Comparison of ENCODE assay signal across 1 cellular context in the genomic region with DNA sequence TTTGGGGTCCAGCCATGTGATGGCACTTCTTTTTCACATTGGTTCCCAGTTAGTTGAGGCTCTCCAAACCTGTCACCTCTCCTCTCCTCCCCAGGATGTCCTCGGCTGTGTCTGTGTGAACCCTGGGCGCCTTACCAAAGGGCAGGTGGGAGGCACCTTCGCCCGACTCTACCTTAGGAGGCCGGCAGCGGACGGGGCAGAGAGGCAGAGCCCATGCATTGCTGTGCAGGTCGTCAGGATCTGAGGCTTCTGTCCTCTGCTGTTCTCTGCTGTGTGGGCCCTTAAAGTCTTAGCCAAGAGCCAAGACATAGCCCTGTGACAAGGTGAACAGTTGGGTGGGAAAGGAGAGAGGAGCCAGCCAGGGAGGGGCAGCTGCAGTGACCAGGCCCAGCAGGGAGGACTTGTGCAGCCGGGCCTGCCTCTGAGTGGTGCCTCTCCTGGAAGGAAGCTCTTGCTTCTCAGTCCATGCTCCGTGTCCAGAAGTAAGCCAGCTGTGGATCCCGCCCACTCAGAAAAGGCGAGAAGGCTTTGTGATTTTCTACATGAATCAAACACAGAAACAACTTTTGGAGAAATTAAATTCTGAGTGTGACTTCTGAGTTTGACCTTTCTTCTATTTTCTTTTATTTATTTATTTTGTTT.
TF ChIP-seq lines count a peak whose summit lies in the region.

No MANE protein-coding gene starts in this region.

TF ChIP-seq in HepG2, 621 proteins besides CTCF, POLR2A, EP300 and RAD21:
- TF ChIP-seq NR2F6 (IDR thresholded peaks at IDR 0.05): no peak
- TF ChIP-seq NR2F6 (CRISPR knock-in tag; IDR thresholded peaks at IDR 0.05): no peak
- TF ChIP-seq SKI (IDR thresholded peaks at IDR 0.05; ENCODE audit: partially characterized antibody): no peak
- TF ChIP-seq ZNF652 (CRISPR knock-in tag; IDR thresholded peaks at IDR 0.05; ENCODE audit: borderline replicate concordance, low read depth): no peak
- TF ChIP-seq, protein P1, sequence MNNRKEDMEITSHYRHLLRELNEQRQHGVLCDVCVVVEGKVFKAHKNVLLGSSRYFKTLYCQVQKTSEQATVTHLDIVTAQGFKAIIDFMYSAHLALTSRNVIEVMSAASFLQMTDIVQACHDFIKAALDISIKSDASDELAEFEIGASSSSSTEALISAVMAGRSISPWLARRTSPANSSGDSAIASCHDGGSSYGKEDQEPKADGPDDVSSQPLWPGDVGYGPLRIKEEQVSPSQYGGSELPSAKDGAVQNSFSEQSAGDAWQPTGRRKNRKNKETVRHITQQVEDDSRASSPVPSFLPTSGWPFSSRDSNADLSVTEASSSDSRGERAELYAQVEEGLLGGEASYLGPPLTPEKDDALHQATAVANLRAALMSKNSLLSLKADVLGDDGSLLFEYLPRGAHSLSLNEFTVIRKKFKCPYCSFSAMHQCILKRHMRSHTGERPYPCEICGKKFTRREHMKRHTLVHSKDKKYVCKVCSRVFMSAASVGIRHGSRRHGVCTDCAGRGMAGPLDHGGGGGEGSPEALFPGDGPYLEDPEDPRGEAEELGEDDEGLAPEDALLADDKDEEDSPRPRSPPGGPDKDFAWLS (CRISPR knock-in tag; IDR thresholded peaks at IDR 0.05; ENCODE audit: borderline replicate concordance): no peak
- TF ChIP-seq NCOA5 (CRISPR knock-in tag; IDR thresholded peaks at IDR 0.05): no peak
- TF ChIP-seq ZNF556 (CRISPR knock-in tag; IDR thresholded peaks at IDR 0.05; ENCODE audit: borderline replicate concordance): no peak
- TF ChIP-seq, protein P2, sequence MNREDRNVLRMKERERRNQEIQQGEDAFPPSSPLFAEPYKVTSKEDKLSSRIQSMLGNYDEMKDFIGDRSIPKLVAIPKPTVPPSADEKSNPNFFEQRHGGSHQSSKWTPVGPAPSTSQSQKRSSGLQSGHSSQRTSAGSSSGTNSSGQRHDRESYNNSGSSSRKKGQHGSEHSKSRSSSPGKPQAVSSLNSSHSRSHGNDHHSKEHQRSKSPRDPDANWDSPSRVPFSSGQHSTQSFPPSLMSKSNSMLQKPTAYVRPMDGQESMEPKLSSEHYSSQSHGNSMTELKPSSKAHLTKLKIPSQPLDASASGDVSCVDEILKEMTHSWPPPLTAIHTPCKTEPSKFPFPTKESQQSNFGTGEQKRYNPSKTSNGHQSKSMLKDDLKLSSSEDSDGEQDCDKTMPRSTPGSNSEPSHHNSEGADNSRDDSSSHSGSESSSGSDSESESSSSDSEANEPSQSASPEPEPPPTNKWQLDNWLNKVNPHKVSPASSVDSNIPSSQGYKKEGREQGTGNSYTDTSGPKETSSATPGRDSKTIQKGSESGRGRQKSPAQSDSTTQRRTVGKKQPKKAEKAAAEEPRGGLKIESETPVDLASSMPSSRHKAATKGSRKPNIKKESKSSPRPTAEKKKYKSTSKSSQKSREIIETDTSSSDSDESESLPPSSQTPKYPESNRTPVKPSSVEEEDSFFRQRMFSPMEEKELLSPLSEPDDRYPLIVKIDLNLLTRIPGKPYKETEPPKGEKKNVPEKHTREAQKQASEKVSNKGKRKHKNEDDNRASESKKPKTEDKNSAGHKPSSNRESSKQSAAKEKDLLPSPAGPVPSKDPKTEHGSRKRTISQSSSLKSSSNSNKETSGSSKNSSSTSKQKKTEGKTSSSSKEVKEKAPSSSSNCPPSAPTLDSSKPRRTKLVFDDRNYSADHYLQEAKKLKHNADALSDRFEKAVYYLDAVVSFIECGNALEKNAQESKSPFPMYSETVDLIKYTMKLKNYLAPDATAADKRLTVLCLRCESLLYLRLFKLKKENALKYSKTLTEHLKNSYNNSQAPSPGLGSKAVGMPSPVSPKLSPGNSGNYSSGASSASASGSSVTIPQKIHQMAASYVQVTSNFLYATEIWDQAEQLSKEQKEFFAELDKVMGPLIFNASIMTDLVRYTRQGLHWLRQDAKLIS (CRISPR knock-in tag; IDR thresholded peaks at IDR 0.05): no peak
- no peak for TF ChIP-seq ARNTL (CRISPR knock-in tag; IDR thresholded peaks at IDR 0.05)
- TF ChIP-seq SMAD3 (CRISPR knock-in tag; IDR thresholded peaks at IDR 0.05): no peak
- TF ChIP-seq NR2F1 (CRISPR knock-in tag; IDR thresholded peaks at IDR 0.05): no peak
- TF ChIP-seq ZNF768 (CRISPR knock-in tag; IDR thresholded peaks at IDR 0.05): no peak
- no peak for TF ChIP-seq HNRNPK (IDR thresholded peaks at IDR 0.05; ENCODE audit: low read depth, low read length, poor library complexity, severe bottlenecking)
- TF ChIP-seq ZBTB1 (CRISPR knock-in tag; IDR thresholded peaks at IDR 0.05; ENCODE audit: borderline replicate concordance): no peak
- no peak for TF ChIP-seq REPIN1 (CRISPR knock-in tag; IDR thresholded peaks at IDR 0.05; ENCODE audit: borderline replicate concordance, low read depth)
- TF ChIP-seq, protein P3, sequence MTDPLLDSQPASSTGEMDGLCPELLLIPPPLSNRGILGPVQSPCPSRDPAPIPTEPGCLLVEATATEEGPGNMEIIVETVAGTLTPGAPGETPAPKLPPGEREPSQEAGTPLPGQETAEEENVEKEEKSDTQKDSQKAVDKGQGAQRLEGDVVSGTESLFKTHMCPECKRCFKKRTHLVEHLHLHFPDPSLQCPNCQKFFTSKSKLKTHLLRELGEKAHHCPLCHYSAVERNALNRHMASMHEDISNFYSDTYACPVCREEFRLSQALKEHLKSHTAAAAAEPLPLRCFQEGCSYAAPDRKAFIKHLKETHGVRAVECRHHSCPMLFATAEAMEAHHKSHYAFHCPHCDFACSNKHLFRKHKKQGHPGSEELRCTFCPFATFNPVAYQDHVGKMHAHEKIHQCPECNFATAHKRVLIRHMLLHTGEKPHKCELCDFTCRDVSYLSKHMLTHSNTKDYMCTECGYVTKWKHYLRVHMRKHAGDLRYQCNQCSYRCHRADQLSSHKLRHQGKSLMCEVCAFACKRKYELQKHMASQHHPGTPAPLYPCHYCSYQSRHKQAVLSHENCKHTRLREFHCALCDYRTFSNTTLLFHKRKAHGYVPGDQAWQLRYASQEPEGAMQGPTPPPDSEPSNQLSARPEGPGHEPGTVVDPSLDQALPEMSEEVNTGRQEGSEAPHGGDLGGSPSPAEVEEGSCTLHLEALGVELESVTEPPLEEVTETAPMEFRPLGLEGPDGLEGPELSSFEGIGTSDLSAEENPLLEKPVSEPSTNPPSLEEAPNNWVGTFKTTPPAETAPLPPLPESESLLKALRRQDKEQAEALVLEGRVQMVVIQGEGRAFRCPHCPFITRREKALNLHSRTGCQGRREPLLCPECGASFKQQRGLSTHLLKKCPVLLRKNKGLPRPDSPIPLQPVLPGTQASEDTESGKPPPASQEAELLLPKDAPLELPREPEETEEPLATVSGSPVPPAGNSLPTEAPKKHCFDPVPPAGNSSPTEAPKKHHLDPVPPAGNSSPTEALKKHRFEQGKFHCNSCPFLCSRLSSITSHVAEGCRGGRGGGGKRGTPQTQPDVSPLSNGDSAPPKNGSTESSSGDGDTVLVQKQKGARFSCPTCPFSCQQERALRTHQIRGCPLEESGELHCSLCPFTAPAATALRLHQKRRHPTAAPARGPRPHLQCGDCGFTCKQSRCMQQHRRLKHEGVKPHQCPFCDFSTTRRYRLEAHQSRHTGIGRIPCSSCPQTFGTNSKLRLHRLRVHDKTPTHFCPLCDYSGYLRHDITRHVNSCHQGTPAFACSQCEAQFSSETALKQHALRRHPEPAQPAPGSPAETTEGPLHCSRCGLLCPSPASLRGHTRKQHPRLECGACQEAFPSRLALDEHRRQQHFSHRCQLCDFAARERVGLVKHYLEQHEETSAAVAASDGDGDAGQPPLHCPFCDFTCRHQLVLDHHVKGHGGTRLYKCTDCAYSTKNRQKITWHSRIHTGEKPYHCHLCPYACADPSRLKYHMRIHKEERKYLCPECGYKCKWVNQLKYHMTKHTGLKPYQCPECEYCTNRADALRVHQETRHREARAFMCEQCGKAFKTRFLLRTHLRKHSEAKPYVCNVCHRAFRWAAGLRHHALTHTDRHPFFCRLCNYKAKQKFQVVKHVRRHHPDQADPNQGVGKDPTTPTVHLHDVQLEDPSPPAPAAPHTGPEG (CRISPR knock-in tag; IDR thresholded peaks at IDR 0.05): no peak
- TF ChIP-seq GZF1 (CRISPR knock-in tag; IDR thresholded peaks at IDR 0.05): no peak
- TF ChIP-seq KDM5B (CRISPR knock-in tag; IDR thresholded peaks at IDR 0.05; ENCODE audit: borderline replicate concordance): no peak
